In genomic region chr22:50276143-50276542, GRCh38 we compare ENCODE assay signal across 8 cellular contexts. TPM values are rescaled to one million over a fixed set of nuclear protein-coding genes. Genes with fewer than 3 reads are reported as not detected.
DNase-seq lines count a peak whose midpoint lies in the region; ATAC-seq and TF ChIP-seq lines count a peak whose summit lies in the region.

No MANE protein-coding gene starts in this region.

- no peak overlapping the region for H3K27ac Mint-ChIP-seq in activated CD8-positive, alpha-beta memory T cell treated with anti-CD3 and anti-CD28 coated beads, Interleukin-2, amount 10 ng/mL, durations not matched to agents 7 days and 5 days
- no peak overlapping the region for H3K27ac Mint-ChIP-seq in T-cell
- H3K27ac Mint-ChIP-seq in memory B cell: no peak overlapping the region

- peaks cover 3 to 58% of the 10 kb centered on the region in 2 donors for H3K36me3 ChIP-seq in vagina

- POLR2A ChIA-PET in T-cell (lab: Charles Lee): no interaction called here

- intact Hi-C loops in vagina (cut with DNase I): no loop called here

- TF ChIP-seq CTCF in vagina (IDR thresholded peaks at IDR 0.05): no peak

- no peaks in the 10 kb centered on the region for H3K27me3 ChIP-seq in vagina

- peaks cover 5% of the 10 kb centered on the region for H3K27me3 Mint-ChIP-seq in activated CD8-positive, alpha-beta memory T cell treated with anti-CD3 and anti-CD28 coated beads, Interleukin-2, amount 10 ng/mL, durations not matched to agents 7 days and 5 days
- H3K27me3 Mint-ChIP-seq in T-cell (no peaks in the 10 kb centered on the region), memory B cell (peaks cover 2% of the 10 kb centered on the region)

- H3K4me3 Mint-ChIP-seq in activated CD8-positive, alpha-beta memory T cell treated with anti-CD3 and anti-CD28 coated beads, Interleukin-2, amount 10 ng/mL, durations not matched to agents 7 days and 5 days: no peak overlapping the region
- H3K4me3 Mint-ChIP-seq in T-cell (no peak overlapping the region), memory B cell (no peak overlapping the region)

- H3K9me3 ChIP-seq in vagina: no peaks in the 10 kb centered on the region

- H3K4me3 ChIP-seq in vagina: no peak overlapping the region

- H3K9me3 Mint-ChIP-seq in activated CD8-positive, alpha-beta memory T cell treated with anti-CD3 and anti-CD28 coated beads, Interleukin-2, amount 10 ng/mL, durations not matched to agents 7 days and 5 days (ENCODE audit: low read depth): no peaks in the 10 kb centered on the region
- H3K9me3 Mint-ChIP-seq in T-cell (no peaks in the 10 kb centered on the region), memory B cell (no peaks in the 10 kb centered on the region)

- no peaks in the 10 kb centered on the region for H3K36me3 Mint-ChIP-seq in activated CD8-positive, alpha-beta memory T cell treated with anti-CD3 and anti-CD28 coated beads, Interleukin-2, amount 10 ng/mL, durations not matched to agents 7 days and 5 days
- no peaks in the 10 kb centered on the region for H3K36me3 Mint-ChIP-seq in T-cell
- no peaks in the 10 kb centered on the region for H3K36me3 Mint-ChIP-seq in memory B cell

- CTCF ChIA-PET in activated CD8-positive, alpha-beta memory T cell treated with anti-CD3 and anti-CD28 coated beads, Interleukin-2, amount 10 ng/mL, durations not matched to agents 7 days and 5 days (lab: Charles Lee): interaction anchor here (0.7 to 6.3 kb wide), 33 partner anchors 10 to 427 kb away, joined by 3 to 105 read pairs (median 5); partner anchors contain the start of genes DENND6B, HDAC10, MAPK12 and PLXNB2
- CTCF ChIA-PET in T-cell (lab: Charles Lee): interaction anchor here (0.6 to 1.1 kb wide), 3 partner anchors 19 to 345 kb away, joined by 3 to 5 read pairs (median 4); no protein-coding TSS in a partner anchor

- DNase-seq in activated CD8-positive, alpha-beta memory T cell treated with anti-CD3 and anti-CD28 coated beads, Interleukin-2, amount 10 ng/mL, durations not matched to agents 7 days and 5 days: peak; percentile 80
- DNase-seq in activated CD8-positive, alpha-beta memory T cell treated with anti-CD3 and anti-CD28 coated beads for 24 hours: no peak
- peak in 24 of 34 experiments; percentile 10 to 48 (median 36) for DNase-seq in T-cell
- peak; percentile 22 for DNase-seq in effector CD4-positive, alpha-beta T cell
- DNase-seq in memory B cell (ENCODE audit: low spot score in 2 of 2): peak; percentile 30 to 79
- DNase-seq in vagina (ENCODE audit: extremely low spot score in 2 of 2): peak in 1 of 2 donors; percentile 98

- H3K27ac ChIP-seq in vagina: peak overlapping the region; percentile 53

- ATAC-seq in activated CD8-positive, alpha-beta memory T cell treated with anti-CD3 and anti-CD28 coated beads, Interleukin-2, amount 10 ng/mL, durations not matched to agents 7 days and 5 days: peak; percentile 52
- peak; percentile 79 for ATAC-seq in HG02642 (IDR thresholded peaks at IDR 0.05; ENCODE audit: poor library complexity, unreplicated experiment)
- ATAC-seq in T-cell (replicated peaks in 1 of 4): peak; percentile 13 to 71 (median 56)
- ATAC-seq in memory B cell (ENCODE audit: low read depth): peak; percentile 74
- no peak for ATAC-seq in HG03342 (IDR thresholded peaks at IDR 0.05; ENCODE audit: unreplicated experiment)

- TF ChIP-seq POLR2A in vagina (IDR thresholded peaks at IDR 0.05): no peak

- peaks cover 4% of the 10 kb centered on the region for H3K4me1 Mint-ChIP-seq in activated CD8-positive, alpha-beta memory T cell treated with anti-CD3 and anti-CD28 coated beads, Interleukin-2, amount 10 ng/mL, durations not matched to agents 7 days and 5 days
- peaks cover 4 to 10% (median 10%) of the 10 kb centered on the region in 3 donors for H3K4me1 Mint-ChIP-seq in T-cell
- peaks cover 9% of the 10 kb centered on the region for H3K4me1 Mint-ChIP-seq in memory B cell

- peaks cover 19% of the 10 kb centered on the region for H3K4me1 ChIP-seq in vagina

RNA-seq across cellular contexts. Expression of gene MAPK11, which starts 6.0 kb away (rescaled TPM):
- 10 to 100 TPM; 16.5 to 18.5 TPM for total RNA-seq in activated CD8-positive, alpha-beta memory T cell treated with anti-CD3 and anti-CD28 coated beads, Interleukin-2, amount 10 ng/mL, durations not matched to agents 7 days and 5 days
- 1 to 10 TPM; 3.5 to 8.9 (median 5.6) TPM for total RNA-seq in T-cell
- 7.4 TPM for total RNA-seq in vagina

RNA-seq across cellular contexts. Expression of gene MAPK12, which starts 14.7 kb away (rescaled TPM):
- total RNA-seq in activated CD8-positive, alpha-beta memory T cell treated with anti-CD3 and anti-CD28 coated beads, Interleukin-2, amount 10 ng/mL, durations not matched to agents 7 days and 5 days: 10 to 100 TPM; 13.9 to 15.8 TPM
- total RNA-seq in T-cell (1 to 10 TPM; 1.7 to 3.1 (median 2.9) TPM), vagina (15.0 TPM)

RNA-seq across cellular contexts. Expression of gene HDAC10, which starts 25.1 kb away (rescaled TPM):
- total RNA-seq in activated CD8-positive, alpha-beta memory T cell treated with anti-CD3 and anti-CD28 coated beads, Interleukin-2, amount 10 ng/mL, durations not matched to agents 7 days and 5 days: 10 to 100 TPM; 75.2 to 96.3 TPM
- total RNA-seq in T-cell (100 to 1,000 TPM; 101 to 152 (median 128) TPM), vagina (29.2 TPM)

RNA-seq across cellular contexts. Expression of gene PLXNB2, which starts 31.3 kb away (rescaled TPM):
- total RNA-seq in activated CD8-positive, alpha-beta memory T cell treated with anti-CD3 and anti-CD28 coated beads, Interleukin-2, amount 10 ng/mL, durations not matched to agents 7 days and 5 days: 10 to 100 TPM; 23.4 to 26.6 TPM
- total RNA-seq in T-cell (10 to 100 TPM in 1 of 5 donors, 1 to 10 TPM in 4; 4.3 to 11.8 (median 6.5) TPM), vagina (180 TPM)

RNA-seq across cellular contexts. Expression of gene TUBGCP6, which starts 31.3 kb away (rescaled TPM):
- 10 to 100 TPM; 60.9 to 72.0 TPM for total RNA-seq in activated CD8-positive, alpha-beta memory T cell treated with anti-CD3 and anti-CD28 coated beads, Interleukin-2, amount 10 ng/mL, durations not matched to agents 7 days and 5 days
- total RNA-seq in T-cell (100 to 1,000 TPM; 129 to 144 (median 132) TPM), vagina (45.4 TPM)
